8 cellular contexts compared by ENCODE assay signal in the genomic region with DNA sequence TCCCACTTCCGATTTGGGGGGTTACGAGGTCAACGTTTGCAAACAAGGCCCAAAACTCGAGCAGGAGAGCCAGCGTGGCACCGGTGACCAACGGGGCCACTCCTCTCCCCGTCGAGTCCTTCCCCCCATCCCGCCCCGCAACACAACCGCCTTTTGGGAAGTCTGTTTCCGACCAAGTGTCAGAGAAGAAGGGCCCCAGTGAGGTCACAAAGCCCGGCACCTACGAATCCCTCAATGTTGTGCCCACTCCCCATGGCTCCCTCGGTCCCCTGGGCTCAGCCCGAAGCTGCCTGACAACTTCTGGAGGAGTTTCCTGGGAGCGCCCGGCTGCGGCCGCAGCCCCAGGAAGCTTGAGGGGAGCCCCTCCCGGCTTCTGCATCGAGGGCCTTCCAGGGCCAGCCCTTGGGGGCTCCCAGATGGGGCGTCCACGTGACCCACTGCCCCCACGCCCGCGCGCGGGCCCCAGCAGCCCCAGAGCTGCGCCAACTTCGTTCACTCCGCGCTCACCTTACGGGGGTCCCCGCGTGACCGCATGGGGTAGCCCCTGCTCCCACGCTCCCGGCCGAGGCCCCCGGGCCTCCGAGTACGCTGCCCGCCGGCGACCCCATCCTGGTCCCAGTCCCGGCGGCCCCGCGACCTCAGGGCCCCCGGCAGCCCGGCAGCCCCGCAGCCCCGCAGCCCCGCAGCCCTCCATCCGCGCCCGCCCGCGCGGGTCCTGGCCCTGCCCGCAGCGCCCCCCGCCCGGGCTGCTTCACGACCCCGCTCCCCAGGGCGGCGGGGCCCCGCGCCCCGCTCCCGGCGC. TPM values are rescaled to one million over a fixed set of nuclear protein-coding genes. Genes with fewer than 3 reads are reported as not detected.
DNase-seq lines count a peak whose midpoint lies in the region; ATAC-seq, FAIRE-seq and TF ChIP-seq lines count a peak whose summit lies in the region.

No MANE protein-coding gene starts in this region.

- intact Hi-C loops in left cardiac atrium (cut with DNase I) = loop anchor here in 1 of 2 donors (2.0 kb wide), 1 partner anchor 330 kb away; no protein-coding TSS in a partner anchor

- peaks cover 6% of the 10 kb centered on the region for H3K36me3 ChIP-seq in rectal smooth muscle tissue (ENCODE audit: control insufficient read depth, insufficient read depth, low read length)

- H3K27me3 ChIP-seq in AG04450 (ENCODE audit: control insufficient read depth, insufficient read depth, low read length) (no peaks in the 10 kb centered on the region), rectal smooth muscle tissue (ENCODE audit: control insufficient read depth, insufficient read depth, low read length) (no peaks in the 10 kb centered on the region)

- H3K4me3 ChIP-seq in AG04450 (ENCODE audit: low read depth, low read length) (peak overlapping the region; percentile 87), rectal smooth muscle tissue (ENCODE audit: low read length) (peak overlapping the region; percentile 75)

- no peaks in the 10 kb centered on the region; the same call in 1 of the 2 replicates for H3K9me3 ChIP-seq in AG04450 (ENCODE audit: control insufficient read depth, insufficient read depth, low read length)

- peaks cover 10% of the 10 kb centered on the region for H3K4me1 ChIP-seq in rectal smooth muscle tissue (ENCODE audit: control insufficient read depth, insufficient read depth, low read length)

- peak; percentile 9 for FAIRE-seq in HTR-8/SVneo (lab: Jason Lieb, UNC)

- no peak for DNase-seq in AG04450 (ENCODE audit: low read depth, low spot score)
- peak; percentile 43 for DNase-seq in GM13977 (ENCODE audit: low spot score)
- DNase-seq in HTR-8/SVneo (ENCODE audit: insufficient read length, low spot score) = no peak
- DNase-seq in activated naive CD4-positive, alpha-beta T cell treated with anti-CD3 and anti-CD28 coated beads, Interleukin-2, amount 10 ng/mL, durations not matched to agents 7 days and 5 days = peak; percentile 31
- DNase-seq in left cardiac atrium = peak; percentile 55
- DNase-seq in SHP77 treated with DMSO at 0.1 percent for 48 hours (lab: John Stamatoyannopoulos, UW) = no peak

- in situ Hi-C loops in GM13977 (cut with MboI; ENCODE audit: low pct_unique_long_range_greater_than_20kb, low sequenced_read_pairs, unreplicated experiment) = no loop called here

- POLR2A ChIA-PET in AG04450 (lab: Yijun Ruan, JAX) = interaction anchor here (0.6 to 0.9 kb wide), 4 partner anchors 95 to 551 kb away, joined by 3 to 9 read pairs (median 7); no protein-coding TSS in a partner anchor

- peak; percentile 2 to 14 for ATAC-seq in left cardiac atrium
- no peak for ATAC-seq in GM18873 (IDR thresholded peaks at IDR 0.05; ENCODE audit: low FRiP score, unreplicated experiment)

- TF ChIP-seq CTCF in AG04450 (IDR thresholded peaks at IDR 0.05; ENCODE audit: low read depth, low read length) = no peak; the same call in 1 of the 2 replicates
- no peak for TF ChIP-seq CTCF in GM13977 (IDR thresholded peaks at IDR 0.05; ENCODE audit: extremely low read depth, insufficient read depth, missing control alignments)

- H3K27me3 Mint-ChIP-seq in activated naive CD4-positive, alpha-beta T cell treated with anti-CD3 and anti-CD28 coated beads, Interleukin-2, amount 10 ng/mL, durations not matched to agents 7 days and 5 days = peaks cover 23% of the 10 kb centered on the region

- H3K9me3 Mint-ChIP-seq in activated naive CD4-positive, alpha-beta T cell treated with anti-CD3 and anti-CD28 coated beads, Interleukin-2, amount 10 ng/mL, durations not matched to agents 7 days and 5 days = no peaks in the 10 kb centered on the region

- CTCF ChIA-PET in AG04450 (lab: Charles Lee) = interaction anchor here (0.6 to 1.0 kb wide), 4 partner anchors 12 to 394 kb away, joined by 3 to 4 read pairs (median 3); no protein-coding TSS in a partner anchor
- CTCF ChIA-PET in activated naive CD4-positive, alpha-beta T cell treated with anti-CD3 and anti-CD28 coated beads, Interleukin-2, amount 10 ng/mL, durations not matched to agents 7 days and 5 days (lab: Charles Lee) = interaction anchor here (1.0 to 2.3 kb wide), 4 partner anchors 8 to 117 kb away, joined by 5 to 10 read pairs (median 7); no protein-coding TSS in a partner anchor

- H3K36me3 Mint-ChIP-seq in activated naive CD4-positive, alpha-beta T cell treated with anti-CD3 and anti-CD28 coated beads, Interleukin-2, amount 10 ng/mL, durations not matched to agents 7 days and 5 days = no peaks in the 10 kb centered on the region

- peak overlapping the region; percentile 79 for H3K4me3 Mint-ChIP-seq in activated naive CD4-positive, alpha-beta T cell treated with anti-CD3 and anti-CD28 coated beads, Interleukin-2, amount 10 ng/mL, durations not matched to agents 7 days and 5 days

- H3K9ac ChIP-seq in rectal smooth muscle tissue (ENCODE audit: low read length) = peak overlapping the region; percentile 0

- peak overlapping the region; percentile 73 for H3K27ac Mint-ChIP-seq in activated naive CD4-positive, alpha-beta T cell treated with anti-CD3 and anti-CD28 coated beads, Interleukin-2, amount 10 ng/mL, durations not matched to agents 7 days and 5 days

- peaks cover 34% of the 10 kb centered on the region for H3K4me1 Mint-ChIP-seq in activated naive CD4-positive, alpha-beta T cell treated with anti-CD3 and anti-CD28 coated beads, Interleukin-2, amount 10 ng/mL, durations not matched to agents 7 days and 5 days

- H3K27ac ChIP-seq in AG04450 (ENCODE audit: low read depth, low read length) (peak overlapping the region; percentile 90), rectal smooth muscle tissue (ENCODE audit: low read depth, low read length) (peak overlapping the region; percentile 73)

RNA-seq across cellular contexts. Expression of a gene that starts 1.1 kb away (rescaled TPM):
- 469 and 650 TPM in 2 replicates for polyA plus RNA-seq in AG04450 (2011; rRNA removed)
- 165 and 179 TPM in 2 replicates for polyA minus RNA-seq in AG04450 (2011; rRNA and poly(A)+ RNA removed)
- total RNA-seq in left cardiac atrium = 10 to 100 TPM; 96.6 to 97.7 TPM

RNA-seq across cellular contexts. Expression of a gene that starts 37.3 kb away (rescaled TPM):
- polyA plus RNA-seq in AG04450 (2011; rRNA removed) = 9.4 TPM in 2 replicates
- 14.3 and 17.3 TPM in 2 replicates for polyA minus RNA-seq in AG04450 (2011; rRNA and poly(A)+ RNA removed)
- total RNA-seq in left cardiac atrium = 10 to 100 TPM in 1 of 2 donors, 1 to 10 TPM in 1; 8.1 to 10.9 TPM

RNA-seq across cellular contexts. Expression of a gene that starts 37.6 kb away (rescaled TPM):
- polyA plus RNA-seq in AG04450 (2011; rRNA removed) = 15.4 and 20.3 TPM in 2 replicates
- 19.3 and 35.0 TPM in 2 replicates for polyA minus RNA-seq in AG04450 (2011; rRNA and poly(A)+ RNA removed)
- total RNA-seq in left cardiac atrium = 10 to 100 TPM; 23.4 to 27.9 TPM

Comparison
In these comparisons a context has a peak if more than half of its experiments do, and no peak if none do; other contexts are left out.
1. DNase-seq: peak in GM13977 (single experiment), activated naive CD4-positive, alpha-beta T cell treated with anti-CD3 and anti-CD28 coated beads, Interleukin-2, amount 10 ng/mL, durations not matched to agents 7 days and 5 days (single experiment) and left cardiac atrium (single experiment); none in AG04450 (single experiment), HTR-8/SVneo (single experiment) and SHP77 treated with DMSO at 0.1 percent for 48 hours (single experiment).